Comparison of ENCODE assay signal across 33 cellular contexts in genomic region chr12:34188974-34189373, GRCh38.
"Had no signal": no experiment of that assay in that cellular context is flagged by ENCODE, and none has a peak within 500 bp of the region (broad histone marks: within the 10 kb centered on the region; RNA-seq: fewer than 3 reads in every experiment).

No MANE protein-coding gene starts in this region.

- H3K27ac ChIP-seq: adrenal gland, body of pancreas, brain microvascular endothelial cell, breast epithelium, VCaP had no signal

- H3K27me3 ChIP-seq: adrenal gland, body of pancreas, brain microvascular endothelial cell, breast epithelium had no signal

- ATAC-seq: activated CD8-positive, alpha-beta T cell treated with anti-CD3 and anti-CD28 coated beads for 36 hours; activated naive CD4-positive, alpha-beta T cell treated with anti-CD3 and anti-CD28 coated beads, Interleukin-2, amount 50 U/mL, for 72 hours; activated T-cell treated with anti-CD3 and anti-CD28 coated beads, Interleukin-2, amount 50 U/mL, for 4 hours; activated T-cell treated with anti-CD3 and anti-CD28 coated beads, Interleukin-2, amount 50 U/mL, for 72 hours; activated T-helper 17 cell treated with anti-CD3 and anti-CD28 coated beads, Interleukin-2, amount 50 U/mL, for 72 hours; body of pancreas had no signal

- FAIRE-seq: astrocyte, TTC549 had no signal

- DNase-seq: activated B cell treated with CpG ODN at 0.5 μM for 24 hours; activated CD4-positive, alpha-beta memory T cell treated with anti-CD3 and anti-CD28 coated beads for 36 hours; activated CD4-positive, alpha-beta T cell treated with anti-CD3 and anti-CD28 coated beads for 4 hours; activated CD4-positive, alpha-beta T cell treated with anti-CD3 and anti-CD28 coated beads, Interleukin-2, amount 50 U/mL, for 1 hour; activated CD4-positive, alpha-beta T cell treated with anti-CD3 and anti-CD28 coated beads, Interleukin-2, amount 50 U/mL, for 4 hours; activated CD4-positive, CD25-positive, alpha-beta regulatory T cell treated with anti-CD3 and anti-CD28 coated beads, Interleukin-2, amount 50 U/mL, for 72 hours; activated CD8-positive, alpha-beta memory T cell treated with anti-CD3 and anti-CD28 coated beads, Interleukin-2, amount 50 U/mL, for 4 hours; activated CD8-positive, alpha-beta T cell treated with anti-CD3 and anti-CD28 coated beads for 36 hours; activated effector memory CD4-positive, alpha-beta T cell treated with anti-CD3 and anti-CD28 coated beads, Interleukin-2, amount 50 U/mL, for 16 hours; activated gamma-delta T cell treated with Interleukin-2 at 50 U/mL for 16 hours; activated naive CD4-positive, alpha-beta T cell; activated naive CD4-positive, alpha-beta T cell treated with anti-CD3 and anti-CD28 coated beads for 36 hours; activated naive CD4-positive, alpha-beta T cell treated with anti-CD3 and anti-CD28 coated beads, Interleukin-2, amount 50 U/mL, for 16 hours; activated naive CD8-positive, alpha-beta T cell treated with anti-CD3 and anti-CD28 coated beads for 36 hours; activated T-cell treated with anti-CD3 and anti-CD28 coated beads for 4 hours; activated T-cell treated with anti-CD3 and anti-CD28 coated beads, Interleukin-2, amount 50 U/mL, for 1 hour; activated T-cell treated with anti-CD3 and anti-CD28 coated beads, Interleukin-2, amount 50 U/mL, for 4 hours; activated T-cell treated with anti-CD3 and anti-CD28 coated beads, Interleukin-2, amount 50 U/mL, for 72 hours; adrenal gland; amniotic stem cell; aorta; body of pancreas; brain microvascular endothelial cell; central memory CD4-positive, alpha-beta T cell; T-helper 1 cell; T-helper 2 cell; T-helper 9 cell had no signal

- H3K4me3 ChIP-seq: adrenal gland, body of pancreas, breast epithelium had no signal

- H3K4me1 ChIP-seq: adrenal gland, body of pancreas, breast epithelium had no signal

- H3K9me3 ChIP-seq: adrenal gland, body of pancreas, breast epithelium had no signal

- H3K36me3 ChIP-seq: adrenal gland, brain microvascular endothelial cell, breast epithelium had no signal
